Comparison of ENCODE assay signal across 14 cellular contexts in genomic region chr6:136669299-136669699, GRCh38.
DNase-seq lines count a peak whose midpoint lies in the region; ATAC-seq and TF ChIP-seq lines count a peak whose summit lies in the region.
"Had no signal": no experiment of that assay in that cellular context is flagged by ENCODE, and none has a peak within 500 bp of the region (broad histone marks: within the 10 kb centered on the region; RNA-seq: fewer than 3 reads in every experiment).

No MANE protein-coding gene starts in this region.

- peak; percentile 92 for ATAC-seq in mucosa of descending colon
- ATAC-seq in GM21367 (IDR thresholded peaks at IDR 0.05; ENCODE audit: unreplicated experiment) = no peak
- ATAC-seq: gastrocnemius medialis; naive thymus-derived CD8-positive, alpha-beta T cell had no signal

- H3F3A ChIP-seq in neural progenitor cell (ENCODE audit: low read depth) = no peaks in the 10 kb centered on the region

- no peak overlapping the region for H3K4me3 Mint-ChIP-seq in neural progenitor cell
- H3K4me3 Mint-ChIP-seq: naive thymus-derived CD8-positive, alpha-beta T cell had no signal

- intact Hi-C loops in mucosa of descending colon (cut with DNase I, micrococcal nuclease) = no loop called here

- H3K4me3 ChIP-seq in duodenal mucosa (ENCODE audit: low read depth in 1 of 2, low read length in 2 of 2) (no peak overlapping the region), mucosa of descending colon (no peak overlapping the region), neural progenitor cell (no peak overlapping the region)
- H3K4me3 ChIP-seq: gastrocnemius medialis, upper lobe of left lung had no signal

- peaks cover 0 to 2% of the 10 kb centered on the region in 2 donors for H3K36me3 ChIP-seq in duodenal mucosa (ENCODE audit: control insufficient read depth in 1 of 2, insufficient read depth in 2 of 2, low read length in 2 of 2)
- H3K36me3 ChIP-seq in mucosa of descending colon (ENCODE audit: low read depth) = no peaks in the 10 kb centered on the region
- H3K36me3 ChIP-seq in neural progenitor cell = no peaks in the 10 kb centered on the region
- H3K36me3 ChIP-seq: gastrocnemius medialis had no signal

- H3K27me3 ChIP-seq in duodenal mucosa (ENCODE audit: control insufficient read depth in 1 of 2, insufficient read depth in 2 of 2, low read length in 2 of 2) (no peaks in the 10 kb centered on the region), neural progenitor cell (no peaks in the 10 kb centered on the region)
- H3K27me3 ChIP-seq: gastrocnemius medialis, upper lobe of left lung had no signal

- H3K79me2 ChIP-seq in neural progenitor cell (ENCODE audit: low read depth) = no peaks in the 10 kb centered on the region

- H3K4me1 Mint-ChIP-seq in neural progenitor cell = no peaks in the 10 kb centered on the region
- H3K4me1 Mint-ChIP-seq: naive thymus-derived CD8-positive, alpha-beta T cell had no signal

- peak; percentile 91 for DNase-seq in Caki2 (ENCODE audit: low read depth)
- DNase-seq in NCI-H226 = peak; percentile 84
- peak in 1 of 3 donors; percentile 22 for DNase-seq in mucosa of descending colon
- no peak for DNase-seq in NCI-H345 treated with DMSO at 0.1 percent for 48 hours (lab: John Stamatoyannopoulos, UW; ENCODE audit: unreplicated experiment)
- no peak for DNase-seq in RPMI8226
- DNase-seq in neural progenitor cell (ENCODE audit: low spot score) = no peak
- DNase-seq: activated effector memory CD4-positive, alpha-beta T cell treated with anti-CD3 and anti-CD28 coated beads, Interleukin-2, amount 50 U/mL, for 16 hours; gastrocnemius medialis; KBM-7; naive thymus-derived CD8-positive, alpha-beta T cell; stimulated activated CD4-positive, alpha-beta T cell treated with anti-CD3 and anti-CD28 coated beads, Interleukin-4, amount 100 ng/mL, for 24 hours; upper lobe of left lung had no signal

- no peak overlapping the region for H2AFZ ChIP-seq in neural progenitor cell (replicated peaks)

- peaks cover 15% of the 10 kb centered on the region for H3K9me3 Mint-ChIP-seq in neural progenitor cell

- no peak overlapping the region for H3K4me2 ChIP-seq in neural progenitor cell

- in situ Hi-C loops in Caki2 (cut with HindIII; ENCODE audit: low pct_unique_long_range_greater_than_20kb, low sequenced_read_pairs) = no loop called here

- H3K4me1 ChIP-seq in duodenal mucosa (ENCODE audit: control insufficient read depth in 1 of 2, insufficient read depth in 2 of 2, low read length in 2 of 2) = peaks cover 0 to 5% of the 10 kb centered on the region in 2 donors
- peaks cover 17% of the 10 kb centered on the region for H3K4me1 ChIP-seq in mucosa of descending colon (ENCODE audit: low read depth)
- no peaks in the 10 kb centered on the region for H3K4me1 ChIP-seq in neural progenitor cell
- H3K4me1 ChIP-seq: gastrocnemius medialis had no signal

- TF ChIP-seq CTCF in mucosa of descending colon (IDR thresholded peaks at IDR 0.05) (no peak), neural progenitor cell (IDR thresholded peaks at IDR 0.05) (no peak)

- no peaks in the 10 kb centered on the region for H3K27me3 Mint-ChIP-seq in neural progenitor cell (ENCODE audit: insufficient read depth, low read depth)
- H3K27me3 Mint-ChIP-seq: naive thymus-derived CD8-positive, alpha-beta T cell had no signal

- H4K20me1 ChIP-seq in neural progenitor cell (ENCODE audit: low read depth) = no peaks in the 10 kb centered on the region

- H3K9ac ChIP-seq in duodenal mucosa (ENCODE audit: low read depth in 1 of 2, low read length in 2 of 2) = no peak overlapping the region
- no peak overlapping the region for H3K9ac ChIP-seq in neural progenitor cell

- H3K9me3 ChIP-seq in duodenal mucosa (ENCODE audit: control insufficient read depth in 1 of 2, low read length in 2 of 2) (no peaks in the 10 kb centered on the region), mucosa of descending colon (no peaks in the 10 kb centered on the region), neural progenitor cell (ENCODE audit: low read depth) (no peaks in the 10 kb centered on the region)
- H3K9me3 ChIP-seq: gastrocnemius medialis, upper lobe of left lung had no signal

- no peak overlapping the region for H3K27ac Mint-ChIP-seq in neural progenitor cell
- H3K27ac Mint-ChIP-seq: naive thymus-derived CD8-positive, alpha-beta T cell had no signal

- H3K27ac ChIP-seq in duodenal mucosa (ENCODE audit: low read depth, low read length) (peak overlapping the region; percentile 41), neural progenitor cell (no peak overlapping the region)
- H3K27ac ChIP-seq: gastrocnemius medialis, upper lobe of left lung had no signal

- H3K36me3 Mint-ChIP-seq in neural progenitor cell = no peaks in the 10 kb centered on the region

Comparison
In these comparisons a context has a peak if more than half of its experiments do, and no peak if none do; other contexts are left out.
1. DNase-seq: peak in Caki2 (single experiment) and NCI-H226 (single experiment); none in NCI-H345 treated with DMSO at 0.1 percent for 48 hours (single experiment), RPMI8226 (single experiment) and neural progenitor cell (single experiment).